In genomic region chr20:35742741-35743523, GRCh38 we compare ENCODE assay signal across 8 cellular contexts. TPM values are rescaled to one million over a fixed set of nuclear protein-coding genes. Genes with fewer than 3 reads are reported as not detected.
DNase-seq lines count a peak whose midpoint lies in the region; ATAC-seq and TF ChIP-seq lines count a peak whose summit lies in the region.

No MANE protein-coding gene starts in this region.

- H3K36me3 Mint-ChIP-seq in activated naive CD4-positive, alpha-beta T cell treated with anti-CD3 and anti-CD28 coated beads for 36 hours (ENCODE audit: low read depth), result peaks cover 39% of the 10 kb centered on the region
- H3K36me3 Mint-ChIP-seq in activated B cell treated with CpG ODN at 0.5 μM for 24 hours (ENCODE audit: low read depth), result peaks cover 43% of the 10 kb centered on the region

- H3K27ac Mint-ChIP-seq in activated naive CD4-positive, alpha-beta T cell treated with anti-CD3 and anti-CD28 coated beads for 36 hours, result peak overlapping the region; percentile 100
- peak overlapping the region; percentile 99 for H3K27ac Mint-ChIP-seq in activated B cell treated with CpG ODN at 0.5 μM for 24 hours

- 1 to 5% (median 1%) methylated on average over 8 of the region's 8 CpGs for WGBS in psoas muscle, 3 donors

- H3K9me3 ChIP-seq in psoas muscle, result no peaks in the 10 kb centered on the region

- peak; percentile 23 for ATAC-seq in activated B cell treated with CpG ODN at 0.5 μM for 24 hours (ENCODE audit: low read depth)
- no peak for ATAC-seq in psoas muscle
- no peak for ATAC-seq in HG03159 (IDR thresholded peaks at IDR 0.05; ENCODE audit: unreplicated experiment)

- H3K27me3 Mint-ChIP-seq in activated naive CD4-positive, alpha-beta T cell treated with anti-CD3 and anti-CD28 coated beads for 36 hours (ENCODE audit: low read depth), result no peaks in the 10 kb centered on the region
- H3K27me3 Mint-ChIP-seq in activated B cell treated with CpG ODN at 0.5 μM for 24 hours, result no peaks in the 10 kb centered on the region

- peaks cover 34% of the 10 kb centered on the region for H3K4me1 ChIP-seq in psoas muscle

- H3K4me3 ChIP-seq in psoas muscle, result peak overlapping the region; percentile 94

- H3K27ac ChIP-seq in psoas muscle, result peak overlapping the region; percentile 95

- intact Hi-C loops in activated naive CD4-positive, alpha-beta T cell treated with anti-CD3 and anti-CD28 coated beads for 36 hours (cut with micrococcal nuclease), result loop anchor here (1.0 to 5.0 kb wide), 10 partner anchors 28 to 651 kb away; partner anchors contain the start of genes CPNE1, NFS1, RBM12 and ROMO1
- intact Hi-C loops in activated B cell treated with CpG ODN at 0.5 μM for 24 hours (cut with micrococcal nuclease) (loop anchor here (1.0 to 5.0 kb wide), 11 partner anchors 25 to 786 kb away; partner anchors contain the start of genes CPNE1, ERGIC3, GSS and MYH7B), psoas muscle (cut with DNase I) (loop anchor here (1.0 to 5.0 kb wide), 3 partner anchors 25 to 139 kb away; no protein-coding TSS in a partner anchor), posterior vena cava (cut with DNase I) (loop anchor here (1.0 to 2.0 kb wide), 2 partner anchors 9 to 28 kb away; no protein-coding TSS in a partner anchor)

- H3K4me1 Mint-ChIP-seq in activated naive CD4-positive, alpha-beta T cell treated with anti-CD3 and anti-CD28 coated beads for 36 hours (ENCODE audit: low read depth), result peaks cover 34% of the 10 kb centered on the region
- H3K4me1 Mint-ChIP-seq in activated B cell treated with CpG ODN at 0.5 μM for 24 hours, result peaks cover 46% of the 10 kb centered on the region

- H3K4me3 Mint-ChIP-seq in activated naive CD4-positive, alpha-beta T cell treated with anti-CD3 and anti-CD28 coated beads for 36 hours, result peak overlapping the region; percentile 99
- H3K4me3 Mint-ChIP-seq in activated B cell treated with CpG ODN at 0.5 μM for 24 hours, result peak overlapping the region; percentile 99

- DNase-seq in activated naive CD4-positive, alpha-beta T cell treated with anti-CD3 and anti-CD28 coated beads for 36 hours, result no peak
- no peak for DNase-seq in activated naive CD4-positive, alpha-beta T cell treated with anti-CD3 and anti-CD28 coated beads, Interleukin-2, amount 50 U/mL, for 16 hours
- DNase-seq in NCI-H2081 treated with DMSO at 0.1 percent for 48 hours (lab: John Stamatoyannopoulos, UW), result peak; percentile 30
- no peak for DNase-seq in activated B cell treated with CpG ODN at 0.5 μM for 24 hours
- DNase-seq in globus pallidus (ENCODE audit: low spot score), result peak; percentile 46
- no peak for DNase-seq in psoas muscle
- DNase-seq in posterior vena cava (ENCODE audit: low spot score), result no peak

- no peaks in the 10 kb centered on the region for H3K27me3 ChIP-seq in psoas muscle (ENCODE audit: insufficient read depth in 3 of 3, low read length in 2 of 3)

- POLR2A ChIA-PET in activated B cell treated with CpG ODN at 0.5 μM for 24 hours (lab: Charles Lee), result interaction anchor here (0.5 to 12.0 kb wide), 55 partner anchors 9 to 1750 kb away, joined by 3 to 764 read pairs (median 5); partner anchors contain the start of genes CEP250, CPNE1, EIF2S2 and EIF6

- no peaks in the 10 kb centered on the region for H3K9me3 Mint-ChIP-seq in activated naive CD4-positive, alpha-beta T cell treated with anti-CD3 and anti-CD28 coated beads for 36 hours
- no peaks in the 10 kb centered on the region for H3K9me3 Mint-ChIP-seq in activated B cell treated with CpG ODN at 0.5 μM for 24 hours

- CTCF ChIA-PET in activated naive CD4-positive, alpha-beta T cell treated with anti-CD3 and anti-CD28 coated beads for 36 hours (lab: Charles Lee), result interaction anchor here (0.6 to 3.0 kb wide), 12 partner anchors 22 to 1318 kb away, joined by 3 to 16 read pairs (median 3); partner anchors contain the start of genes PHF20 and SCAND1
- CTCF ChIA-PET in activated B cell treated with CpG ODN at 0.5 μM for 24 hours (lab: Charles Lee), result interaction anchor here (0.8 to 2.4 kb wide), 8 partner anchors 12 to 279 kb away, joined by 3 to 21 read pairs (median 5); partner anchors contain the start of genes PHF20 and SCAND1

- H3K36me3 ChIP-seq in psoas muscle (ENCODE audit: insufficient read depth in 1 of 2, low read depth in 1 of 2), result peaks cover 4 to 30% of the 10 kb centered on the region in 2 donors

- TF ChIP-seq CTCF in activated B cell treated with CpG ODN at 0.5 μM for 24 hours (IDR thresholded peaks at IDR 0.05), result no peak
- TF ChIP-seq CTCF in psoas muscle (IDR thresholded peaks at IDR 0.05), result no peak

RNA-seq across cellular contexts. Expression of gene RBM39, which starts 0.9 kb away (rescaled TPM):
- total RNA-seq in activated naive CD4-positive, alpha-beta T cell treated with anti-CD3 and anti-CD28 coated beads for 36 hours, result 100 to 1,000 TPM; 297 to 304 TPM
- total RNA-seq in activated B cell treated with CpG ODN at 0.5 μM for 24 hours, result 432 and 483 TPM in 2 replicates
- total RNA-seq in psoas muscle, result 100 to 1,000 TPM in 3 of 4 donors, 10 to 100 TPM in 1; 93.0 to 171 (median 139) TPM
- polyA plus RNA-seq in psoas muscle, result 100 to 1,000 TPM; 115 to 151 (median 123) TPM
- 100 to 1,000 TPM; 210 to 217 TPM for total RNA-seq in posterior vena cava

RNA-seq across cellular contexts. Expression of gene PHF20, which starts 28.9 kb away (rescaled TPM):
- 10 to 100 TPM; 39.8 to 46.0 TPM for total RNA-seq in activated naive CD4-positive, alpha-beta T cell treated with anti-CD3 and anti-CD28 coated beads for 36 hours
- total RNA-seq in activated B cell treated with CpG ODN at 0.5 μM for 24 hours (72.3 and 86.0 TPM in 2 replicates), psoas muscle (10 to 100 TPM; 57.7 to 97.9 (median 68.4) TPM), posterior vena cava (10 to 100 TPM; 55.2 to 59.6 TPM)
- 10 to 100 TPM; 32.1 to 95.7 (median 58.6) TPM for polyA plus RNA-seq in psoas muscle

RNA-seq across cellular contexts. Expression of gene ROMO1, which starts 43.7 kb away (rescaled TPM):
- total RNA-seq in activated naive CD4-positive, alpha-beta T cell treated with anti-CD3 and anti-CD28 coated beads for 36 hours, result 100 to 1,000 TPM; 120 to 134 TPM
- 96.8 and 131 TPM in 2 replicates for total RNA-seq in activated B cell treated with CpG ODN at 0.5 μM for 24 hours
- total RNA-seq in psoas muscle, result 100 to 1,000 TPM; 133 to 172 (median 143) TPM
- 100 to 1,000 TPM; 253 to 379 (median 323) TPM for polyA plus RNA-seq in psoas muscle
- 100 to 1,000 TPM; 126 TPM for total RNA-seq in posterior vena cava

RNA-seq across cellular contexts. Expression of gene NFS1, which starts 43.8 kb away (rescaled TPM):
- total RNA-seq in activated naive CD4-positive, alpha-beta T cell treated with anti-CD3 and anti-CD28 coated beads for 36 hours, result 10 to 100 TPM; 33.6 to 38.1 TPM
- total RNA-seq in activated B cell treated with CpG ODN at 0.5 μM for 24 hours (27.1 and 30.6 TPM in 2 replicates), psoas muscle (10 to 100 TPM; 23.6 to 45.0 (median 40.3) TPM), posterior vena cava (10 to 100 TPM; 15.9 to 22.0 TPM)
- 10 to 100 TPM; 19.8 to 35.2 (median 26.1) TPM for polyA plus RNA-seq in psoas muscle

Comparison
In these comparisons a context has a peak if more than half of its experiments do, and no peak if none do; other contexts are left out.
1. DNase-seq: peak in NCI-H2081 treated with DMSO at 0.1 percent for 48 hours (single experiment) and globus pallidus (single experiment); none in activated naive CD4-positive, alpha-beta T cell treated with anti-CD3 and anti-CD28 coated beads for 36 hours (single experiment), activated naive CD4-positive, alpha-beta T cell treated with anti-CD3 and anti-CD28 coated beads, Interleukin-2, amount 50 U/mL, for 16 hours (single experiment), activated B cell treated with CpG ODN at 0.5 μM for 24 hours (single experiment), psoas muscle (0 of 2) and posterior vena cava (single experiment).